8 cellular contexts compared by ENCODE assay signal in genomic region chr19:54114340-54114826, GRCh38. TPM values are rescaled to one million over a fixed set of nuclear protein-coding genes. Genes with fewer than 3 reads are reported as not detected.
DNase-seq lines count a peak whose midpoint lies in the region; ATAC-seq, FAIRE-seq and TF ChIP-seq lines count a peak whose summit lies in the region.

No MANE protein-coding gene starts in this region.

- H3K9me1 ChIP-seq in keratinocyte (ENCODE audit: control insufficient read depth, extremely low read depth, insufficient read depth, low read length), result no peaks in the 10 kb centered on the region

- H4K20me1 ChIP-seq in BLaER1 treated with 17β-estradiol and CSF1 and Interleukin-3, amounts not matched to agents 10 nM and 100 nM, result peaks cover 0 to 73% (median 39%) of the 10 kb centered on the region in 11 experiments; a peak in 16 of 22 replicates
- no peaks in the 10 kb centered on the region for H4K20me1 ChIP-seq in keratinocyte (ENCODE audit: control insufficient read depth, extremely low read depth, insufficient read depth, low read length)

- H3K27ac Mint-ChIP-seq in T-helper 17 cell, result peak overlapping the region; percentile 96

- H3K9me3 ChIP-seq in BLaER1 treated with 17β-estradiol and CSF1 and Interleukin-3, amounts not matched to agents 10 nM and 100 nM (replicated peaks in 1 of 11), result no peaks in the 10 kb centered on the region
- H3K9me3 ChIP-seq in HAP-1 (no peaks in the 10 kb centered on the region), T-helper 17 cell (ENCODE audit: control insufficient read depth, low read length, poor library complexity, severe bottlenecking) (no peaks in the 10 kb centered on the region), breast epithelium (no peaks in the 10 kb centered on the region), keratinocyte (ENCODE audit: control insufficient read depth, low read depth, low read length) (no peaks in the 10 kb centered on the region)

- dilution Hi-C loops in keratinocyte (cut with MboI; ENCODE audit: extremely low pct_ligation_motif_present, low sequenced_read_pairs), result no loop called here

- peak overlapping the region; percentile 97 for H3K4me3 Mint-ChIP-seq in T-helper 17 cell

- peak overlapping the region; percentile 59 to 93 (median 91) for H3K27ac ChIP-seq in BLaER1 treated with 17β-estradiol and CSF1 and Interleukin-3, amounts not matched to agents 10 nM and 100 nM
- H3K27ac ChIP-seq in breast epithelium (peak overlapping the region; percentile 16 to 48), keratinocyte (ENCODE audit: control insufficient read depth, insufficient read depth, low read length) (no peak overlapping the region)

- H3K4me2 ChIP-seq in BLaER1 treated with 17β-estradiol and CSF1 and Interleukin-3, amounts not matched to agents 10 nM and 100 nM, result peak overlapping the region; percentile 89 to 98 (median 95)
- peak overlapping the region; percentile 81 for H3K4me2 ChIP-seq in keratinocyte (ENCODE audit: control insufficient read depth, extremely low read depth, insufficient read depth, low read depth, low read length)

- TF ChIP-seq CTCF in breast epithelium (IDR thresholded peaks at IDR 0.05) (no peak), keratinocyte (optimal IDR thresholded peaks at IDR 0.05 in 1 of 3, IDR thresholded peaks at IDR 0.05 in 1 of 3, conservative IDR thresholded peaks at IDR 0.05 in 1 of 3; ENCODE audit: extremely low read depth in 1 of 3, insufficient read depth in 2 of 3, low read length in 3 of 3) (no peak), D721Med (IDR thresholded peaks at IDR 0.05; ENCODE audit: insufficient read depth, missing control alignments) (no peak)

- intact Hi-C loops in breast epithelium (cut with DNase I; ENCODE audit: low total_unique reads), result loop anchor here (10.0 kb wide), 1 partner anchor 240 kb away; no protein-coding TSS in a partner anchor

- peaks cover 41 to 68% (median 61%) of the 10 kb centered on the region in 11 experiments for H3K36me3 ChIP-seq in BLaER1 treated with 17β-estradiol and CSF1 and Interleukin-3, amounts not matched to agents 10 nM and 100 nM
- H3K36me3 ChIP-seq in HAP-1 (replicated peaks) (peaks cover 20% of the 10 kb centered on the region), breast epithelium (no peaks in the 10 kb centered on the region), keratinocyte (ENCODE audit: control insufficient read depth in 2 of 2, extremely low read depth in 1 of 2, insufficient read depth in 2 of 2, low read length in 2 of 2) (peaks cover 6 to 15% of the 10 kb centered on the region in 2 experiments)

- no peak for TF ChIP-seq POLR2A in breast epithelium (IDR thresholded peaks at IDR 0.05)

- peak overlapping the region; percentile 84 to 95 (median 90) for H3K9ac ChIP-seq in BLaER1 treated with 17β-estradiol and CSF1 and Interleukin-3, amounts not matched to agents 10 nM and 100 nM
- peak overlapping the region; percentile 95 for H3K9ac ChIP-seq in keratinocyte (ENCODE audit: control insufficient read depth, extremely low read depth, insufficient read depth, low read length)

- in situ Hi-C loops in HAP-1 (cut with MboI; ENCODE audit: low sequenced_read_pairs), result no loop called here

- H2AFZ ChIP-seq in keratinocyte (ENCODE audit: control insufficient read depth, low read length), result no peak overlapping the region

- DNase-seq in HAP-1 (ENCODE audit: low spot score in 2 of 2), result peak; percentile 24 to 70
- peak in 2 of 3 donors; percentile 30 to 40 for DNase-seq in T-helper 17 cell
- DNase-seq in breast epithelium (ENCODE audit: low spot score in 2 of 2), result no peak
- DNase-seq in keratinocyte (ENCODE audit: low read depth, low spot score), result no peak
- DNase-seq in stimulated activated CD4-positive, alpha-beta T cell treated with anti-CD3 and anti-CD28 coated beads, Interleukin-15, amount 100 ng/mL, for 24 hours, result peak; percentile 69
- DNase-seq in superior temporal gyrus (ENCODE audit: extremely low spot score), result no peak
- no peak for DNase-seq in D721Med (ENCODE audit: insufficient read length, low spot score)

- H3K27me3 Mint-ChIP-seq in T-helper 17 cell, result no peaks in the 10 kb centered on the region

- peaks cover 4% of the 10 kb centered on the region for H3K36me3 Mint-ChIP-seq in T-helper 17 cell (ENCODE audit: low read depth)

- no peaks in the 10 kb centered on the region for H3K27me3 ChIP-seq in BLaER1 treated with 17β-estradiol and CSF1 and Interleukin-3, amounts not matched to agents 10 nM and 100 nM
- H3K27me3 ChIP-seq in HAP-1 (ENCODE audit: low read depth) (no peaks in the 10 kb centered on the region), breast epithelium (no peaks in the 10 kb centered on the region), keratinocyte (ENCODE audit: control insufficient read depth, extremely low read depth, insufficient read depth, low read length) (no peaks in the 10 kb centered on the region)

- peaks cover 27% of the 10 kb centered on the region for H3K4me1 Mint-ChIP-seq in T-helper 17 cell

- H3K4me1 ChIP-seq in BLaER1 treated with 17β-estradiol and CSF1 and Interleukin-3, amounts not matched to agents 10 nM and 100 nM, result peaks cover 20 to 30% (median 24%) of the 10 kb centered on the region in 10 experiments
- H3K4me1 ChIP-seq in HAP-1 (peaks cover 3% of the 10 kb centered on the region), breast epithelium (peaks cover 5 to 10% of the 10 kb centered on the region in 2 donors), keratinocyte (ENCODE audit: control insufficient read depth, extremely low read depth, insufficient read depth, low read length) (peaks cover 12% of the 10 kb centered on the region)

- H3K79me2 ChIP-seq in keratinocyte (ENCODE audit: control insufficient read depth, insufficient read depth, low read length), result peaks cover 27% of the 10 kb centered on the region

- ATAC-seq in T-helper 17 cell, result peak; percentile 24

- FAIRE-seq in keratinocyte (lab: Jason Lieb, UNC) (peak; percentile 9), D721Med (lab: Jason Lieb, UNC) (no peak)

- H3K4me3 ChIP-seq in BLaER1 treated with 17β-estradiol and CSF1 and Interleukin-3, amounts not matched to agents 10 nM and 100 nM, result peak overlapping the region; percentile 74 to 93 (median 87)
- H3K4me3 ChIP-seq in HAP-1, result peak overlapping the region; percentile 59
- H3K4me3 ChIP-seq in breast epithelium, result peak overlapping the region; percentile 81 to 88 (median 83)
- H3K4me3 ChIP-seq in keratinocyte (ENCODE audit: control insufficient read depth in 2 of 3, extremely low read depth in 1 of 3, insufficient read depth in 2 of 3, low read depth in 1 of 3, low read length in 3 of 3), result peak overlapping the region; percentile 50 to 90 (median 89)

RNA-seq across cellular contexts. Expression of gene TFPT, which starts 1.1 kb away (rescaled TPM):
- total RNA-seq in T-helper 17 cell (10 to 100 TPM; 14.9 TPM), breast epithelium (10 to 100 TPM; 11.9 to 16.7 (median 16.2) TPM)
- polyA plus RNA-seq in keratinocyte, result 6.8 to 9.2 TPM (median 7.8 TPM) in 3 replicates
- polyA plus RNA-seq in keratinocyte (2011; ENCODE audit: low read depth), result 8.0 TPM
- polyA plus RNA-seq in keratinocyte (2011; cell fraction: cytosol; rRNA removed), result 4.3 and 10.8 TPM in 2 replicates
- 6.2 and 9.6 TPM in 2 replicates for polyA plus RNA-seq in keratinocyte (2011; cell fraction: nucleus; rRNA removed)
- 8.1 and 15.5 TPM in 2 replicates for polyA plus RNA-seq in keratinocyte (2012; ENCODE audit: low replicate concordance)
- polyA minus RNA-seq in keratinocyte, result 1.5 to 10.0 TPM (median 1.7 TPM) in 3 replicates
- 9.8 TPM for polyA minus RNA-seq in keratinocyte (2011; cell fraction: cytosol; rRNA and poly(A)+ RNA removed)
- 1.2 and 2.6 TPM in 2 replicates for polyA minus RNA-seq in keratinocyte (2011; cell fraction: nucleus; rRNA and poly(A)+ RNA removed)

RNA-seq across cellular contexts. Expression of gene PRPF31, which starts 1.2 kb away (rescaled TPM):
- 10 to 100 TPM; 49.4 to 56.8 TPM for total RNA-seq in T-helper 17 cell
- total RNA-seq in breast epithelium, result 10 to 100 TPM; 45.5 to 59.6 (median 52.5) TPM
- 25.7 to 56.9 TPM (median 42.2 TPM) in 3 replicates for polyA plus RNA-seq in keratinocyte
- polyA plus RNA-seq in keratinocyte (2011; ENCODE audit: low read depth), result 33.4 TPM
- polyA plus RNA-seq in keratinocyte (2011; cell fraction: cytosol; rRNA removed), result 31.8 and 39.6 TPM in 2 replicates
- polyA plus RNA-seq in keratinocyte (2011; cell fraction: nucleus; rRNA removed), result 53.0 and 59.8 TPM in 2 replicates
- 30.1 and 65.7 TPM in 2 replicates for polyA plus RNA-seq in keratinocyte (2012; ENCODE audit: low replicate concordance)
- polyA minus RNA-seq in keratinocyte, result 13.7 to 35.2 TPM (median 21.2 TPM) in 3 replicates
- 24.6 TPM for polyA minus RNA-seq in keratinocyte (2011; cell fraction: cytosol; rRNA and poly(A)+ RNA removed)
- 7.9 and 13.9 TPM in 2 replicates for polyA minus RNA-seq in keratinocyte (2011; cell fraction: nucleus; rRNA and poly(A)+ RNA removed)

RNA-seq across cellular contexts. Expression of gene NDUFA3, which starts 11.7 kb away (rescaled TPM):
- total RNA-seq in T-helper 17 cell (10 to 100 TPM; 49.9 to 54.6 TPM), breast epithelium (10 to 100 TPM; 17.3 to 20.6 (median 20.5) TPM)
- 41.9 to 61.4 TPM (median 44.5 TPM) in 3 replicates for polyA plus RNA-seq in keratinocyte
- polyA plus RNA-seq in keratinocyte (2011; ENCODE audit: low read depth), result 18.1 TPM
- 25.0 and 68.9 TPM in 2 replicates for polyA plus RNA-seq in keratinocyte (2011; cell fraction: cytosol; rRNA removed)
- polyA plus RNA-seq in keratinocyte (2011; cell fraction: nucleus; rRNA removed), result 26.8 and 28.9 TPM in 2 replicates
- 128 and 180 TPM in 2 replicates for polyA plus RNA-seq in keratinocyte (2012; ENCODE audit: low replicate concordance)
- polyA minus RNA-seq in keratinocyte, result 58.9 to 121 TPM (median 93.0 TPM) in 3 replicates
- polyA minus RNA-seq in keratinocyte (2011; cell fraction: cytosol; rRNA and poly(A)+ RNA removed), result 200 TPM
- polyA minus RNA-seq in keratinocyte (2011; cell fraction: nucleus; rRNA and poly(A)+ RNA removed), result 18.5 and 26.4 TPM in 2 replicates

RNA-seq across cellular contexts. Expression of gene OSCAR, which starts 13.8 kb away (rescaled TPM):
- total RNA-seq in T-helper 17 cell (1 to 10 TPM in 1 of 2 donors, under 1 TPM in 1; 0.83 to 2.5 TPM), breast epithelium (1 to 10 TPM in 2 of 3 donors, under 1 TPM in 1; 0.66 to 2.4 (median 2.2) TPM)
- polyA plus RNA-seq in keratinocyte, result 0.12 to 0.32 TPM (median 0.14 TPM) in 3 replicates
- 0.20 TPM for polyA plus RNA-seq in keratinocyte (2011; ENCODE audit: low read depth)
- 0.07 and 0.29 TPM in 2 replicates for polyA plus RNA-seq in keratinocyte (2011; cell fraction: cytosol; rRNA removed)
- 0.41 and 1.2 TPM in 2 replicates for polyA plus RNA-seq in keratinocyte (2011; cell fraction: nucleus; rRNA removed)
- 0.14 and 0.45 TPM in 2 replicates for polyA plus RNA-seq in keratinocyte (2012; ENCODE audit: low replicate concordance)
- polyA minus RNA-seq in keratinocyte, result not detected in 3 replicates
- not detected for polyA minus RNA-seq in keratinocyte (2011; cell fraction: cytosol; rRNA and poly(A)+ RNA removed)
- not detected in 2 replicates for polyA minus RNA-seq in keratinocyte (2011; cell fraction: nucleus; rRNA and poly(A)+ RNA removed)

RNA-seq across cellular contexts. Expression of gene CNOT3, which starts 23.2 kb away (rescaled TPM):
- total RNA-seq in T-helper 17 cell (10 to 100 TPM; 44.5 to 45.4 TPM), breast epithelium (10 to 100 TPM; 14.6 to 23.4 (median 22.9) TPM)
- 4.1 to 15.0 TPM (median 8.6 TPM) in 3 replicates for polyA plus RNA-seq in keratinocyte
- 84.3 TPM for polyA plus RNA-seq in keratinocyte (2011; ENCODE audit: low read depth)
- 12.8 and 19.4 TPM in 2 replicates for polyA plus RNA-seq in keratinocyte (2011; cell fraction: cytosol; rRNA removed)
- 27.2 and 33.7 TPM in 2 replicates for polyA plus RNA-seq in keratinocyte (2011; cell fraction: nucleus; rRNA removed)
- 23.1 and 33.5 TPM in 2 replicates for polyA plus RNA-seq in keratinocyte (2012; ENCODE audit: low replicate concordance)
- 5.5 to 53.4 TPM (median 19.0 TPM) in 3 replicates for polyA minus RNA-seq in keratinocyte
- 13.8 TPM for polyA minus RNA-seq in keratinocyte (2011; cell fraction: cytosol; rRNA and poly(A)+ RNA removed)
- polyA minus RNA-seq in keratinocyte (2011; cell fraction: nucleus; rRNA and poly(A)+ RNA removed), result 7.7 and 12.1 TPM in 2 replicates

Comparison
In these comparisons a context has a peak if more than half of its experiments do, and no peak if none do; other contexts are left out.
1. DNase-seq: peak in HAP-1 (2 of 2), T-helper 17 cell (2 of 3) and stimulated activated CD4-positive, alpha-beta T cell treated with anti-CD3 and anti-CD28 coated beads, Interleukin-15, amount 100 ng/mL, for 24 hours (single experiment); none in breast epithelium (0 of 2), keratinocyte (single experiment), superior temporal gyrus (single experiment) and D721Med (single experiment).
2. Peak in every context shown above with its lines, with median percentiles within 50 percentile points of each other: H3K4me3 ChIP-seq.